ENCODE assay signal across 12 cellular contexts in genomic region chr12:12466157-12466556, GRCh38.
DNase-seq lines count a peak whose midpoint lies in the region; ATAC-seq and TF ChIP-seq lines count a peak whose summit lies in the region.
"Had no signal": no experiment of that assay in that cellular context is flagged by ENCODE, and none has a peak within 500 bp of the region (broad histone marks: within the 10 kb centered on the region; RNA-seq: fewer than 3 reads in every experiment).

No MANE protein-coding gene starts in this region.

- H3K36me3 Mint-ChIP-seq in activated T-cell treated with anti-CD3 and anti-CD28 coated beads, Interleukin-2, amount 50 U/mL, for 4 hours (ENCODE audit: insufficient read depth), result peaks cover 40% of the 10 kb centered on the region
- H3K36me3 Mint-ChIP-seq in naive B cell, result peaks cover 21 to 30% of the 10 kb centered on the region in 2 donors

- no peak for TF ChIP-seq POLR2A in transverse colon (IDR thresholded peaks at IDR 0.05)

- H3K9me3 Mint-ChIP-seq in activated T-cell treated with anti-CD3 and anti-CD28 coated beads, Interleukin-2, amount 50 U/mL, for 4 hours, result no peaks in the 10 kb centered on the region
- H3K9me3 Mint-ChIP-seq in naive B cell, result peaks cover 0 to 1% (median 0%) of the 10 kb centered on the region in 7 donors

- H3K4me1 ChIP-seq in transverse colon, result no peaks in the 10 kb centered on the region
- H3K4me1 ChIP-seq: SJCRH30 had no signal

- H3K4me3 Mint-ChIP-seq in activated T-cell treated with anti-CD3 and anti-CD28 coated beads, Interleukin-2, amount 50 U/mL, for 4 hours, result peak overlapping the region; percentile 38
- H3K4me3 Mint-ChIP-seq in naive B cell, result no peak overlapping the region

- peaks cover 83% of the 10 kb centered on the region for H3K4me1 Mint-ChIP-seq in activated T-cell treated with anti-CD3 and anti-CD28 coated beads, Interleukin-2, amount 50 U/mL, for 4 hours (ENCODE audit: low read depth)
- peaks cover 0 to 16% (median 2%) of the 10 kb centered on the region in 3 donors for H3K4me1 Mint-ChIP-seq in naive B cell

- TF ChIP-seq EP300 in transverse colon (IDR thresholded peaks at IDR 0.05; ENCODE audit: low read depth), result no peak

- H3K9me3 ChIP-seq in transverse colon, result no peaks in the 10 kb centered on the region
- H3K9me3 ChIP-seq: SJCRH30 had no signal

- intact Hi-C loops in transverse colon (cut with DNase I; ENCODE audit: low total_unique reads), result no loop called here

- peak; percentile 57 for DNase-seq in activated naive CD4-positive, alpha-beta T cell treated with Interleukin-2 at 50 U/mL for 16 hours
- no peak for DNase-seq in activated naive CD4-positive, alpha-beta T cell treated with anti-CD3 and anti-CD28 coated beads, Interleukin-2, amount 50 U/mL, for 16 hours
- peak; percentile 40 for DNase-seq in activated T-cell treated with anti-CD3 and anti-CD28 coated beads, Interleukin-2, amount 50 U/mL, for 4 hours
- DNase-seq in naive B cell (no peak), transverse colon (no peak), retina (no peak), NCI-H2227 (lab: John Stamatoyannopoulos, UW; ENCODE audit: unreplicated experiment) (no peak), AML-193 (lab: John Stamatoyannopoulos, UW) (no peak)
- DNase-seq: DMS79, kidney, NCI-H524, SJCRH30 had no signal

- ATAC-seq in activated T-cell treated with anti-CD3 and anti-CD28 coated beads, Interleukin-2, amount 50 U/mL, for 4 hours, result peak; percentile 17 to 25
- peak; percentile 37 to 66 for ATAC-seq in naive B cell (ENCODE audit: low read depth in 2 of 2)

- no peaks in the 10 kb centered on the region for H3K27me3 ChIP-seq in transverse colon
- H3K27me3 ChIP-seq: SJCRH30 had no signal

- WGBS in transverse colon (ENCODE audit: low coverage in 1 of 2), 2 donors, result 74 to 93% methylated on average over 3 to 7 of the region's 7 CpGs

- H3K27ac Mint-ChIP-seq in naive B cell, result no peak overlapping the region

- in situ Hi-C loops in transverse colon (cut with MboI; ENCODE audit: low pct_ligation_motif_present in 1 of 4, low pct_unique_long_range_greater_than_20kb in 1 of 4, low sequenced_read_pairs in 3 of 4), result no loop called here

- no peaks in the 10 kb centered on the region for H3K36me3 ChIP-seq in transverse colon
- H3K36me3 ChIP-seq: SJCRH30 had no signal

- no peak overlapping the region for H3K4me3 ChIP-seq in transverse colon
- H3K4me3 ChIP-seq: SJCRH30 had no signal

- TF ChIP-seq CTCF in transverse colon (IDR thresholded peaks at IDR 0.05), result no peak

- no peaks in the 10 kb centered on the region for H3K27me3 Mint-ChIP-seq in activated T-cell treated with anti-CD3 and anti-CD28 coated beads, Interleukin-2, amount 50 U/mL, for 4 hours (ENCODE audit: low read depth)
- H3K27me3 Mint-ChIP-seq in naive B cell, result no peaks in the 10 kb centered on the region

- peak overlapping the region; percentile 6 to 51 (median 27) for H3K27ac ChIP-seq in transverse colon
- H3K27ac ChIP-seq: SJCRH30 had no signal

Comparison
In these comparisons a context has a peak if more than half of its experiments do, and no peak if none do; other contexts are left out.
1. DNase-seq: peak in activated naive CD4-positive, alpha-beta T cell treated with Interleukin-2 at 50 U/mL for 16 hours (single experiment) and activated T-cell treated with anti-CD3 and anti-CD28 coated beads, Interleukin-2, amount 50 U/mL, for 4 hours (single experiment); none in activated naive CD4-positive, alpha-beta T cell treated with anti-CD3 and anti-CD28 coated beads, Interleukin-2, amount 50 U/mL, for 16 hours (single experiment), naive B cell (single experiment), transverse colon (single experiment), retina (single experiment), NCI-H2227 (single experiment) and AML-193 (0 of 2).